In genomic region chr1:46667782-46668760, GRCh38 we compare ENCODE assay signal across 1 cellular context.
TF ChIP-seq lines count a peak whose summit lies in the region.

Gene ATPAF1 (minus strand): TSS chr1:46668364. CDS start chr1:46668322, 42 bp downstream.

TF ChIP-seq in K562, 482 proteins besides CTCF, POLR2A, EP300 and RAD21 (continued from another document and continues in another):
- TF ChIP-seq POLR2AphosphoS5 (IDR thresholded peaks at IDR 0.05; ENCODE audit: control insufficient read depth, insufficient read depth, low read depth, low read length): peak; percentile 55; the same call in 1 of the 2 replicates
- no peak for TF ChIP-seq SMAD1 (IDR thresholded peaks at IDR 0.05; ENCODE audit: low read depth, low read length, partially characterized antibody)
- peak; percentile 40 for TF ChIP-seq TBP (optimal IDR thresholded peaks at IDR 0.05; ENCODE audit: low read depth, low read length)
- peak; percentile 67 for TF ChIP-seq HCFC1 (IDR thresholded peaks at IDR 0.05; ENCODE audit: low read depth, low read length)
- TF ChIP-seq ZBTB1 (CRISPR knock-in tag; IDR thresholded peaks at IDR 0.05; ENCODE audit: borderline replicate concordance, low read depth): peak; percentile 91
- peak; percentile 76 for TF ChIP-seq VEZF1 (CRISPR knock-in tag; IDR thresholded peaks at IDR 0.05)
- TF ChIP-seq, protein P1, sequence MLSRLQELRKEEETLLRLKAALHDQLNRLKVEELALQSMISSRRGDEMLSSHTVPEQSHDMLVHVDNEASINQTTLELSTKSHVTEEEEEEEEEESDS (CRISPR knock-in tag; IDR thresholded peaks at IDR 0.05): no peak
- TF ChIP-seq POLR2G (IDR thresholded peaks at IDR 0.05; ENCODE audit: low read depth, low read length): peak; percentile 91
- TF ChIP-seq HMGN3 (IDR thresholded peaks at IDR 0.05; ENCODE audit: borderline replicate concordance, extremely low read depth, insufficient read length, low read depth, low read length): peak; percentile 77
- TF ChIP-seq GATAD2B (IDR thresholded peaks at IDR 0.05; ENCODE audit: borderline replicate concordance): peak; percentile 78; the same call in 1 of the 2 replicates
- TF ChIP-seq ATF7 (IDR thresholded peaks at IDR 0.05): 0 out of 2 replicates have a peak, but pooled peaks have one; percentile 23
- TF ChIP-seq DPF2 (IDR thresholded peaks at IDR 0.05): no peak
- TF ChIP-seq CCNT2 (IDR thresholded peaks at IDR 0.05; ENCODE audit: borderline replicate concordance, extremely low read depth, insufficient read length, low read depth, low read length): peak; percentile 72
- TF ChIP-seq, protein P2, sequence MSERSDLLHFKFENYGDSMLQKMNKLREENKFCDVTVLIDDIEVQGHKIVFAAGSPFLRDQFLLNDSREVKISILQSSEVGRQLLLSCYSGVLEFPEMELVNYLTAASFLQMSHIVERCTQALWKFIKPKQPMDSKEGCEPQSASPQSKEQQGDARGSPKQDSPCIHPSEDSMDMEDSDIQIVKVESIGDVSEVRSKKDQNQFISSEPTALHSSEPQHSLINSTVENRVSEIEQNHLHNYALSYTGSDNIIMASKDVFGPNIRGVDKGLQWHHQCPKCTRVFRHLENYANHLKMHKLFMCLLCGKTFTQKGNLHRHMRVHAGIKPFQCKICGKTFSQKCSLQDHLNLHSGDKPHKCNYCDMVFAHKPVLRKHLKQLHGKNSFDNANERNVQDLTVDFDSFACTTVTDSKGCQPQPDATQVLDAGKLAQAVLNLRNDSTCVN (CRISPR knock-in tag; IDR thresholded peaks at IDR 0.05): no peak
- no peak for TF ChIP-seq ZNF3 (CRISPR knock-in tag; IDR thresholded peaks at IDR 0.05)
- TF ChIP-seq, protein P3, sequence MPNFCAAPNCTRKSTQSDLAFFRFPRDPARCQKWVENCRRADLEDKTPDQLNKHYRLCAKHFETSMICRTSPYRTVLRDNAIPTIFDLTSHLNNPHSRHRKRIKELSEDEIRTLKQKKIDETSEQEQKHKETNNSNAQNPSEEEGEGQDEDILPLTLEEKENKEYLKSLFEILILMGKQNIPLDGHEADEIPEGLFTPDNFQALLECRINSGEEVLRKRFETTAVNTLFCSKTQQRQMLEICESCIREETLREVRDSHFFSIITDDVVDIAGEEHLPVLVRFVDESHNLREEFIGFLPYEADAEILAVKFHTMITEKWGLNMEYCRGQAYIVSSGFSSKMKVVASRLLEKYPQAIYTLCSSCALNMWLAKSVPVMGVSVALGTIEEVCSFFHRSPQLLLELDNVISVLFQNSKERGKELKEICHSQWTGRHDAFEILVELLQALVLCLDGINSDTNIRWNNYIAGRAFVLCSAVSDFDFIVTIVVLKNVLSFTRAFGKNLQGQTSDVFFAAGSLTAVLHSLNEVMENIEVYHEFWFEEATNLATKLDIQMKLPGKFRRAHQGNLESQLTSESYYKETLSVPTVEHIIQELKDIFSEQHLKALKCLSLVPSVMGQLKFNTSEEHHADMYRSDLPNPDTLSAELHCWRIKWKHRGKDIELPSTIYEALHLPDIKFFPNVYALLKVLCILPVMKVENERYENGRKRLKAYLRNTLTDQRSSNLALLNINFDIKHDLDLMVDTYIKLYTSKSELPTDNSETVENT (CRISPR knock-in tag; IDR thresholded peaks at IDR 0.05): 0 out of 2 replicates have a peak, but pooled peaks have one; percentile 9
- TF ChIP-seq SIN3A (IDR thresholded peaks at IDR 0.05; ENCODE audit: borderline replicate concordance in 2 of 2, control insufficient read depth in 1 of 2, low read depth in 2 of 2, low read length in 2 of 2): no peak
- no peak for TF ChIP-seq ZNF24 (IDR thresholded peaks at IDR 0.05)
- TF ChIP-seq TAF1 (IDR thresholded peaks at IDR 0.05; ENCODE audit: control insufficient read depth, extremely low read depth, insufficient read depth, low read length, severe bottlenecking): peak; percentile 72
- peak; percentile 6; a peak in 1 of 4 replicates for TF ChIP-seq SIX5 (IDR thresholded peaks at IDR 0.05; ENCODE audit: borderline replicate concordance in 1 of 2, insufficient read depth in 1 of 2, low read depth in 1 of 2, low read length in 2 of 2)
- TF ChIP-seq ZNF184 (CRISPR knock-in tag; IDR thresholded peaks at IDR 0.05): no peak
- TF ChIP-seq CXXC5 (CRISPR knock-in tag; IDR thresholded peaks at IDR 0.05): peak; percentile 83
- no peak for TF ChIP-seq ASH1L (IDR thresholded peaks at IDR 0.05; ENCODE audit: borderline replicate concordance, low read depth, partially characterized antibody)
- TF ChIP-seq ZFP36 (IDR thresholded peaks at IDR 0.05; ENCODE audit: low read depth, low read length, partially characterized antibody): peak; percentile 85
- peak; percentile 82 for TF ChIP-seq SIN3B (IDR thresholded peaks at IDR 0.05; ENCODE audit: low read depth)
- peak; percentile 12 to 60; a peak in 2 of 4 replicates for TF ChIP-seq MAZ (CRISPR knock-in tag; conservative IDR thresholded peaks at IDR 0.05 in 1 of 2, IDR thresholded peaks at IDR 0.05 in 1 of 2)
- no peak for TF ChIP-seq CREBBP (IDR thresholded peaks at IDR 0.05; ENCODE audit: low read depth, low read length)
- peak; percentile 79 for TF ChIP-seq GABPA (tag; conservative IDR thresholded peaks at IDR 0.05; ENCODE audit: low read depth)
- TF ChIP-seq SMAD4 (CRISPR knock-in tag; conservative IDR thresholded peaks at IDR 0.05): peak; percentile 68; the same call in 1 of the 2 replicates
- TF ChIP-seq NR2F6 (CRISPR knock-in tag; IDR thresholded peaks at IDR 0.05): no peak
- no peak for TF ChIP-seq DMBX1 (CRISPR knock-in tag; IDR thresholded peaks at IDR 0.05; ENCODE audit: borderline replicate concordance)
- TF ChIP-seq RBBP5 (IDR thresholded peaks at IDR 0.05; ENCODE audit: borderline replicate concordance, insufficient read depth, low read length, poor library complexity, severe bottlenecking): peak; percentile 81
- 0 out of 2 replicates have a peak, but pooled peaks have one; percentile 12 for TF ChIP-seq BCOR (IDR thresholded peaks at IDR 0.05)
- TF ChIP-seq MCM7 (IDR thresholded peaks at IDR 0.05): no peak
- peak; percentile 87; the same call in 1 of the 2 replicates for TF ChIP-seq ZC3H11A (IDR thresholded peaks at IDR 0.05; ENCODE audit: low read depth, low read length)
- TF ChIP-seq ZNF507 (tag; conservative IDR thresholded peaks at IDR 0.05): no peak
- peak; percentile 60 to 88 (median 80) for TF ChIP-seq YY1 (IDR thresholded peaks at IDR 0.05; ENCODE audit: borderline replicate concordance in 1 of 3, control insufficient read depth in 1 of 3, extremely low read depth in 1 of 3, insufficient read depth in 3 of 3, insufficient read length in 1 of 3, insufficient replicate concordance in 2 of 3, low read depth in 1 of 3, low read length in 2 of 3)
- no peak for TF ChIP-seq SRSF7 (optimal IDR thresholded peaks at IDR 0.05; ENCODE audit: low read depth, low read length)
- peak; percentile 32 to 73 for TF ChIP-seq E2F6 (IDR thresholded peaks at IDR 0.05; ENCODE audit: borderline replicate concordance in 1 of 2, extremely low read depth in 1 of 2, insufficient read depth in 1 of 2, insufficient read length in 1 of 2, low read depth in 1 of 2, low read length in 1 of 2, poor library complexity in 1 of 2, severe bottlenecking in 1 of 2)
- TF ChIP-seq ATF1 (CRISPR knock-in tag; IDR thresholded peaks at IDR 0.05): no peak
- no peak for TF ChIP-seq ATF1 (tag; IDR thresholded peaks at IDR 0.05)
- TF ChIP-seq MECOM (CRISPR knock-in tag; IDR thresholded peaks at IDR 0.05): no peak
- TF ChIP-seq ZBTB7A (IDR thresholded peaks at IDR 0.05; ENCODE audit: borderline replicate concordance, control insufficient read depth, low read depth, low read length): peak; percentile 56; the same call in 1 of the 2 replicates
- TF ChIP-seq U2AF1 (optimal IDR thresholded peaks at IDR 0.05; ENCODE audit: low read depth, low read length): no peak
- TF ChIP-seq RAD51 (IDR thresholded peaks at IDR 0.05; ENCODE audit: borderline replicate concordance, low read depth): no peak
- TF ChIP-seq SRF (CRISPR knock-in tag; IDR thresholded peaks at IDR 0.05): peak in 1 of 2 experiments; percentile 57; a peak in 1 of 4 replicates
- peak; percentile 79; the same call in 1 of the 2 replicates for TF ChIP-seq ERF (CRISPR knock-in tag; IDR thresholded peaks at IDR 0.05)
- no peak for TF ChIP-seq NCOR1 (IDR thresholded peaks at IDR 0.05)
- peak; percentile 78 for TF ChIP-seq RBFOX2 (IDR thresholded peaks at IDR 0.05; ENCODE audit: low read depth, low read length)
- peak; percentile 89; the same call in 1 of the 2 replicates for TF ChIP-seq PHF8 (IDR thresholded peaks at IDR 0.05; ENCODE audit: borderline replicate concordance, low read length)
- TF ChIP-seq EGR1 (conservative IDR thresholded peaks at IDR 0.05): no peak
- TF ChIP-seq KDM5B (IDR thresholded peaks at IDR 0.05; ENCODE audit: insufficient replicate concordance, low read depth, low read length): peak; percentile 60
- TF ChIP-seq GTF2F1 (IDR thresholded peaks at IDR 0.05; ENCODE audit: low read depth, low read length): no peak
- peak; percentile 88 for TF ChIP-seq RB1 (IDR thresholded peaks at IDR 0.05; ENCODE audit: low read depth)
- no peak for TF ChIP-seq ZNF644 (tag; IDR thresholded peaks at IDR 0.05; ENCODE audit: low read depth)
- no peak for TF ChIP-seq MYNN (IDR thresholded peaks at IDR 0.05)
- no peak for TF ChIP-seq MYNN (CRISPR knock-in tag; IDR thresholded peaks at IDR 0.05)
- TF ChIP-seq CTBP1 (IDR thresholded peaks at IDR 0.05; ENCODE audit: borderline replicate concordance): peak; percentile 41; the same call in 1 of the 2 replicates
- TF ChIP-seq NELFE (IDR thresholded peaks at IDR 0.05; ENCODE audit: insufficient read depth, insufficient read length): no peak
- TF ChIP-seq, protein P4, sequence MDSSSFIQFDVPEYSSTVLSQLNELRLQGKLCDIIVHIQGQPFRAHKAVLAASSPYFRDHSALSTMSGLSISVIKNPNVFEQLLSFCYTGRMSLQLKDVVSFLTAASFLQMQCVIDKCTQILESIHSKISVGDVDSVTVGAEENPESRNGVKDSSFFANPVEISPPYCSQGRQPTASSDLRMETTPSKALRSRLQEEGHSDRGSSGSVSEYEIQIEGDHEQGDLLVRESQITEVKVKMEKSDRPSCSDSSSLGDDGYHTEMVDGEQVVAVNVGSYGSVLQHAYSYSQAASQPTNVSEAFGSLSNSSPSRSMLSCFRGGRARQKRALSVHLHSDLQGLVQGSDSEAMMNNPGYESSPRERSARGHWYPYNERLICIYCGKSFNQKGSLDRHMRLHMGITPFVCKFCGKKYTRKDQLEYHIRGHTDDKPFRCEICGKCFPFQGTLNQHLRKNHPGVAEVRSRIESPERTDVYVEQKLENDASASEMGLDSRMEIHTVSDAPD (CRISPR knock-in tag; IDR thresholded peaks at IDR 0.05): no peak
- no peak for TF ChIP-seq EP400 (IDR thresholded peaks at IDR 0.05)
- no peak for TF ChIP-seq BRD9 (IDR thresholded peaks at IDR 0.05; ENCODE audit: low read depth, partially characterized antibody)
- TF ChIP-seq, protein P5, sequence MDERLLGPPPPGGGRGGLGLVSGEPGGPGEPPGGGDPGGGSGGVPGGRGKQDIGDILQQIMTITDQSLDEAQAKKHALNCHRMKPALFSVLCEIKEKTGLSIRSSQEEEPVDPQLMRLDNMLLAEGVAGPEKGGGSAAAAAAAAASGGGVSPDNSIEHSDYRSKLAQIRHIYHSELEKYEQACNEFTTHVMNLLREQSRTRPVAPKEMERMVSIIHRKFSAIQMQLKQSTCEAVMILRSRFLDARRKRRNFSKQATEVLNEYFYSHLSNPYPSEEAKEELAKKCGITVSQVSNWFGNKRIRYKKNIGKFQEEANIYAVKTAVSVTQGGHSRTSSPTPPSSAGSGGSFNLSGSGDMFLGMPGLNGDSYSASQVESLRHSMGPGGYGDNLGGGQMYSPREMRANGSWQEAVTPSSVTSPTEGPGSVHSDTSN (CRISPR knock-in tag; IDR thresholded peaks at IDR 0.05; ENCODE audit: low read depth): no peak
- TF ChIP-seq, protein P5 (tag; conservative IDR thresholded peaks at IDR 0.05; ENCODE audit: low read depth): no peak
- TF ChIP-seq ID3 (CRISPR knock-in tag; IDR thresholded peaks at IDR 0.05): no peak
- TF ChIP-seq ID3 (tag; IDR thresholded peaks at IDR 0.05): peak; percentile 11; the same call in 1 of the 2 replicates
- TF ChIP-seq DEAF1 (CRISPR knock-in tag; IDR thresholded peaks at IDR 0.05): no peak
